ENCODE assay signal across 1 cellular context in genomic region chr16:46569231-46569735, GRCh38.
TF ChIP-seq lines count a peak whose summit lies in the region.

No MANE protein-coding gene starts in this region.

TF ChIP-seq in WTC11, 78 proteins besides CTCF, POLR2A, EP300 and RAD21:
- TF ChIP-seq ERG (CRISPR knock-in tag; IDR thresholded peaks at IDR 0.05) = no peak
- TF ChIP-seq PRDM15 (CRISPR knock-in tag; IDR thresholded peaks at IDR 0.05) = no peak
- no peak for TF ChIP-seq JUN (CRISPR knock-in tag; IDR thresholded peaks at IDR 0.05)
- TF ChIP-seq SMAD4 (CRISPR knock-in tag; IDR thresholded peaks at IDR 0.05) = no peak
- TF ChIP-seq ZSCAN18 (CRISPR knock-in tag; IDR thresholded peaks at IDR 0.05) = no peak
- no peak for TF ChIP-seq ATF1 (CRISPR knock-in tag; IDR thresholded peaks at IDR 0.05)
- TF ChIP-seq MAX (CRISPR knock-in tag; IDR thresholded peaks at IDR 0.05) = no peak
- TF ChIP-seq ZNF138 (CRISPR knock-in tag; conservative IDR thresholded peaks at IDR 0.05) = no peak
- no peak for TF ChIP-seq ZNF425 (CRISPR knock-in tag; conservative IDR thresholded peaks at IDR 0.05)
- TF ChIP-seq USF1 (CRISPR knock-in tag; IDR thresholded peaks at IDR 0.05) = no peak
- no peak for TF ChIP-seq TEAD4 (CRISPR knock-in tag; IDR thresholded peaks at IDR 0.05)
- TF ChIP-seq GABPB1 (CRISPR knock-in tag; IDR thresholded peaks at IDR 0.05) = no peak
- no peak for TF ChIP-seq ATF3 (CRISPR knock-in tag; conservative IDR thresholded peaks at IDR 0.05)
- TF ChIP-seq E2F1 (CRISPR knock-in tag; IDR thresholded peaks at IDR 0.05) = no peak
- no peak for TF ChIP-seq GTF2I (CRISPR knock-in tag; conservative IDR thresholded peaks at IDR 0.05)
- no peak for TF ChIP-seq ZBTB21 (CRISPR knock-in tag; IDR thresholded peaks at IDR 0.05; ENCODE audit: borderline replicate concordance)
TF ChIP-seq in WTC11: peak in this region for 0.
